In genomic region chr12:132477703-132478432, GRCh38 we compare ENCODE assay signal across 24 cellular contexts. TPM values are rescaled to one million over a fixed set of nuclear protein-coding genes. Genes with fewer than 3 reads are reported as not detected.
DNase-seq lines count a peak whose midpoint lies in the region; ATAC-seq, FAIRE-seq and TF ChIP-seq lines count a peak whose summit lies in the region.
"Had no signal": no experiment of that assay in that cellular context is flagged by ENCODE, and none has a peak within 500 bp of the region (broad histone marks: within the 10 kb centered on the region; RNA-seq: fewer than 3 reads in every experiment).

No MANE protein-coding gene starts in this region.

- POLR2A ChIA-PET in HEK293 (lab: Yijun Ruan, JAX), result no interaction called here

- H3K27ac ChIP-seq in HEK293 (ENCODE audit: extremely low read depth, low read depth, low read length), result no peak overlapping the region
- H3K27ac ChIP-seq: neutrophil, skin epidermis, uterus had no signal

- H3K9me3 ChIP-seq in HEK293 (ENCODE audit: control insufficient read depth, insufficient read depth, low read depth, low read length), result no peaks in the 10 kb centered on the region
- H3K9me3 ChIP-seq: neutrophil, uterus had no signal

- TF ChIP-seq CTCF in HEK293 (tag by site-specific recombination; IDR thresholded peaks at IDR 0.05) (no peak), bronchial epithelial cell (IDR thresholded peaks at IDR 0.05; ENCODE audit: insufficient read depth, low read length, severe bottlenecking) (no peak)

- H3K9me3 Mint-ChIP-seq in activated naive CD4-positive, alpha-beta T cell treated with anti-CD3 and anti-CD28 coated beads, Interleukin-2, amount 10 ng/mL, durations not matched to agents 7 days and 5 days, result peaks cover 2% of the 10 kb centered on the region
- no peaks in the 10 kb centered on the region for H3K9me3 Mint-ChIP-seq in stimulated activated effector memory CD8-positive, alpha-beta T cell treated with anti-CD3 and anti-CD28 coated beads, Interleukin-12 subunit alpha, Interleukin-12 subunit beta, amount 100 ng/mL, for 72 hours
- H3K9me3 Mint-ChIP-seq in natural killer cell treated with Interleukin-12 subunit alpha and Interleukin-12 subunit beta and Interleukin-15 and Interleukin-18, amount 100 ng/mL, for 72 hours, result no peaks in the 10 kb centered on the region
- H3K9me3 Mint-ChIP-seq: activated T-cell treated with anti-CD3 and anti-CD28 coated beads, Interleukin-2, amount 50 U/mL, for 4 hours had no signal

- H3K4me3 Mint-ChIP-seq in activated naive CD4-positive, alpha-beta T cell treated with anti-CD3 and anti-CD28 coated beads, Interleukin-2, amount 10 ng/mL, durations not matched to agents 7 days and 5 days, result no peak overlapping the region
- no peak overlapping the region for H3K4me3 Mint-ChIP-seq in stimulated activated effector memory CD8-positive, alpha-beta T cell treated with anti-CD3 and anti-CD28 coated beads, Interleukin-12 subunit alpha, Interleukin-12 subunit beta, amount 100 ng/mL, for 72 hours
- H3K4me3 Mint-ChIP-seq in natural killer cell treated with Interleukin-12 subunit alpha and Interleukin-12 subunit beta and Interleukin-15 and Interleukin-18, amount 100 ng/mL, for 72 hours, result no peak overlapping the region
- H3K4me3 Mint-ChIP-seq: activated T-cell treated with anti-CD3 and anti-CD28 coated beads, Interleukin-2, amount 50 U/mL, for 4 hours; WTC11 had no signal

- H3K36me3 ChIP-seq in HEK293 (ENCODE audit: control insufficient read depth in 2 of 2, insufficient read depth in 1 of 2, low read length in 2 of 2), result no peaks in the 10 kb centered on the region
- H3K36me3 ChIP-seq in bronchial epithelial cell (ENCODE audit: control insufficient read depth, insufficient read depth, low read length), result no peaks in the 10 kb centered on the region
- H3K36me3 ChIP-seq: neutrophil, uterus had no signal

- no peaks in the 10 kb centered on the region for H3K4me1 ChIP-seq in HEK293 (ENCODE audit: control insufficient read depth, insufficient read depth, low read length)
- H3K4me1 ChIP-seq: uterus had no signal

- H3K27me3 Mint-ChIP-seq in activated naive CD4-positive, alpha-beta T cell treated with anti-CD3 and anti-CD28 coated beads, Interleukin-2, amount 10 ng/mL, durations not matched to agents 7 days and 5 days, result peaks cover 63% of the 10 kb centered on the region
- peaks cover 0 to 12% of the 10 kb centered on the region in 2 donors for H3K27me3 Mint-ChIP-seq in natural killer cell treated with Interleukin-12 subunit alpha and Interleukin-12 subunit beta and Interleukin-15 and Interleukin-18, amount 100 ng/mL, for 72 hours

- CTCF ChIA-PET in activated naive CD4-positive, alpha-beta T cell treated with anti-CD3 and anti-CD28 coated beads, Interleukin-2, amount 10 ng/mL, durations not matched to agents 7 days and 5 days (lab: Charles Lee), result interaction anchor here (0.7 kb wide), 1 partner anchor 83 kb away, joined by 4 read pairs; no protein-coding TSS in a partner anchor
- CTCF ChIA-PET in HEK293 (lab: Yijun Ruan, JAX), result no interaction called here

- H3K27ac Mint-ChIP-seq in activated naive CD4-positive, alpha-beta T cell treated with anti-CD3 and anti-CD28 coated beads, Interleukin-2, amount 10 ng/mL, durations not matched to agents 7 days and 5 days, result peak overlapping the region; percentile 65
- H3K27ac Mint-ChIP-seq in stimulated activated effector memory CD8-positive, alpha-beta T cell treated with anti-CD3 and anti-CD28 coated beads, Interleukin-12 subunit alpha, Interleukin-12 subunit beta, amount 100 ng/mL, for 72 hours, result no peak overlapping the region
- no peak overlapping the region for H3K27ac Mint-ChIP-seq in natural killer cell treated with Interleukin-12 subunit alpha and Interleukin-12 subunit beta and Interleukin-15 and Interleukin-18, amount 100 ng/mL, for 72 hours
- H3K27ac Mint-ChIP-seq: WTC11 had no signal

- peak; percentile 1 for ATAC-seq in stimulated activated effector memory CD8-positive, alpha-beta T cell treated with anti-CD3 and anti-CD28 coated beads, Interleukin-12 subunit alpha, Interleukin-12 subunit beta, amount 100 ng/mL, for 72 hours
- ATAC-seq in GM19452 (IDR thresholded peaks at IDR 0.05; ENCODE audit: unreplicated experiment), result no peak
- no peak for ATAC-seq in natural killer cell treated with Interleukin-12 subunit alpha and Interleukin-12 subunit beta and Interleukin-15 and Interleukin-18, amount 100 ng/mL, for 72 hours
- ATAC-seq: WTC11 had no signal

- H3K4me3 ChIP-seq in HEK293 (ENCODE audit: low read depth, low read length) (no peak overlapping the region), bronchial epithelial cell (ENCODE audit: low read depth, low read length) (no peak overlapping the region)
- H3K4me3 ChIP-seq: skin epidermis, uterus had no signal

- DNase-seq in activated naive CD4-positive, alpha-beta T cell treated with anti-CD3 and anti-CD28 coated beads, Interleukin-2, amount 10 ng/mL, durations not matched to agents 7 days and 5 days, result no peak
- DNase-seq in activated naive CD4-positive, alpha-beta T cell (lab: John Stamatoyannopoulos, UW), result no peak
- peak; percentile 4 for DNase-seq in bronchial epithelial cell (ENCODE audit: low read depth)
- DNase-seq in stimulated activated effector memory CD8-positive, alpha-beta T cell treated with anti-CD3 and anti-CD28 coated beads, Interleukin-12 subunit alpha, Interleukin-12 subunit beta, amount 100 ng/mL, for 72 hours (ENCODE audit: low spot score in 2 of 2), result no peak
- no peak for DNase-seq in DMS153 treated with DMSO at 0.1 percent for 48 hours (lab: John Stamatoyannopoulos, UW; ENCODE audit: unreplicated experiment)
- DNase-seq in natural killer cell treated with Interleukin-12 subunit alpha and Interleukin-12 subunit beta and Interleukin-15 and Interleukin-18, amount 100 ng/mL, for 72 hours (ENCODE audit: low spot score), result no peak
- DNase-seq: activated naive CD4-positive, alpha-beta T cell treated with anti-CD3 and anti-CD28 coated beads, Interleukin-2, amount 50 U/mL, for 16 hours; activated T-cell treated with anti-CD3 and anti-CD28 coated beads, Interleukin-2, amount 50 U/mL, for 4 hours; cerebellar nuclear complex; H7; head of caudate nucleus; Karpas-422; mesenchymal stem cell; NCI-H1092 treated with DMSO at 0.1 percent for 48 hours; NCI-H187 treated with DMSO at 0.1 percent for 48 hours; NCI-H526 treated with DMSO at 0.1 percent for 48 hours; stimulated activated CD4-positive, alpha-beta T cell treated with anti-CD3 and anti-CD28 coated beads, Interleukin-2, amount 100 ng/mL, for 24 hours; uterus had no signal

- H3K4me1 Mint-ChIP-seq in activated naive CD4-positive, alpha-beta T cell treated with anti-CD3 and anti-CD28 coated beads, Interleukin-2, amount 10 ng/mL, durations not matched to agents 7 days and 5 days, result peaks cover 30% of the 10 kb centered on the region
- H3K4me1 Mint-ChIP-seq in stimulated activated effector memory CD8-positive, alpha-beta T cell treated with anti-CD3 and anti-CD28 coated beads, Interleukin-12 subunit alpha, Interleukin-12 subunit beta, amount 100 ng/mL, for 72 hours, result peaks cover 28% of the 10 kb centered on the region
- H3K4me1 Mint-ChIP-seq in natural killer cell treated with Interleukin-12 subunit alpha and Interleukin-12 subunit beta and Interleukin-15 and Interleukin-18, amount 100 ng/mL, for 72 hours (ENCODE audit: low read depth in 2 of 2), result peaks cover 7 to 11% of the 10 kb centered on the region in 2 donors
- H3K4me1 Mint-ChIP-seq: WTC11 had no signal

- FAIRE-seq in bronchial epithelial cell (lab: Jason Lieb, UNC), result no peak

- H3K36me3 Mint-ChIP-seq in activated naive CD4-positive, alpha-beta T cell treated with anti-CD3 and anti-CD28 coated beads, Interleukin-2, amount 10 ng/mL, durations not matched to agents 7 days and 5 days, result peaks cover 4% of the 10 kb centered on the region
- peaks cover 4% of the 10 kb centered on the region for H3K36me3 Mint-ChIP-seq in stimulated activated effector memory CD8-positive, alpha-beta T cell treated with anti-CD3 and anti-CD28 coated beads, Interleukin-12 subunit alpha, Interleukin-12 subunit beta, amount 100 ng/mL, for 72 hours
- H3K36me3 Mint-ChIP-seq in natural killer cell treated with Interleukin-12 subunit alpha and Interleukin-12 subunit beta and Interleukin-15 and Interleukin-18, amount 100 ng/mL, for 72 hours, result peaks cover 4% of the 10 kb centered on the region
- H3K36me3 Mint-ChIP-seq: CD14-positive monocyte had no signal

- H3K27me3 ChIP-seq in bronchial epithelial cell (ENCODE audit: control insufficient read depth, insufficient read depth, low read length), result peaks cover 2% of the 10 kb centered on the region
- H3K27me3 ChIP-seq: uterus had no signal

TF ChIP-seq in HEK293, 187 proteins besides CTCF, POLR2A, EP300 and RAD21:
- TF ChIP-seq EGR2 (tag by site-specific recombination; IDR thresholded peaks at IDR 0.05; ENCODE audit: low read depth) (peak; percentile 42; the same call in 1 of the 2 replicates), ZNF501 (tag by site-specific recombination; IDR thresholded peaks at IDR 0.05) (no peak), ZNF202 (tag by site-specific recombination; IDR thresholded peaks at IDR 0.05; ENCODE audit: borderline replicate concordance) (no peak), RBAK (tag by site-specific recombination; IDR thresholded peaks at IDR 0.05) (no peak), ZBTB48 (tag by site-specific recombination; IDR thresholded peaks at IDR 0.05) (no peak), BCL6B (tag by site-specific recombination; IDR thresholded peaks at IDR 0.05) (no peak), GLIS1 (tag by site-specific recombination; IDR thresholded peaks at IDR 0.05) (peak; percentile 90), ZNF830 (tag by site-specific recombination; IDR thresholded peaks at IDR 0.05; ENCODE audit: low read depth) (no peak), ZNF133 (tag by site-specific recombination; IDR thresholded peaks at IDR 0.05) (no peak)

RNA-seq across cellular contexts. Expression of gene FBRSL1, which starts 12.1 kb away (rescaled TPM):
- total RNA-seq in bronchial epithelial cell, result 3.2 and 17.1 TPM in 2 replicates
- 10 to 100 TPM; 38.0 to 91.5 TPM for total RNA-seq in natural killer cell treated with Interleukin-12 subunit alpha and Interleukin-12 subunit beta and Interleukin-15 and Interleukin-18, amount 100 ng/mL, for 72 hours
